Comparison of ENCODE assay signal across 12 cellular contexts in genomic region chr14:73739174-73739898, GRCh38. TPM values are rescaled to one million over a fixed set of nuclear protein-coding genes. Genes with fewer than 3 reads are reported as not detected.
DNase-seq lines count a peak whose midpoint lies in the region; ATAC-seq, FAIRE-seq and TF ChIP-seq lines count a peak whose summit lies in the region.
"Had no signal": no experiment of that assay in that cellular context is flagged by ENCODE, and none has a peak within 500 bp of the region (broad histone marks: within the 10 kb centered on the region; RNA-seq: fewer than 3 reads in every experiment).

No MANE protein-coding gene starts in this region.

- WGBS in right lobe of liver (ENCODE audit: insufficient coverage, low coverage, low lambda C conversion rate, missing lambda C conversion rate): 67% methylated on average over 3 of the region's 21 CpGs

- TF ChIP-seq CTCF in ascending aorta (IDR thresholded peaks at IDR 0.05) (no peak), right lobe of liver (IDR thresholded peaks at IDR 0.05) (no peak), GM10266 (IDR thresholded peaks at IDR 0.05; ENCODE audit: control insufficient read depth, insufficient read depth, low read depth, missing control alignments) (no peak)

- FAIRE-seq in HTR-8/SVneo (lab: Jason Lieb, UNC): peak; percentile 64

- DNase-seq in HTR-8/SVneo (ENCODE audit: insufficient read length, low spot score): no peak
- DNase-seq in ascending aorta (ENCODE audit: low spot score in 2 of 2): no peak
- DNase-seq in right lobe of liver: peak in 2 of 3 donors; percentile 47 to 53
- no peak for DNase-seq in stimulated activated naive B cell treated with anti-CD40 and anti-IgM and Interleukin-4, amounts not matched to agents 10 μg/mL and 1 μg/mL and 100 μg/mL, for 72 hours
- DNase-seq in GM03348 (ENCODE audit: low spot score): no peak
- DNase-seq in DMS53 treated with DMSO at 0.1 percent for 48 hours (lab: John Stamatoyannopoulos, UW; ENCODE audit: unreplicated experiment): no peak
- DNase-seq in GM10266 (ENCODE audit: extremely low spot score): no peak
- DNase-seq in Ammon's horn (ENCODE audit: low spot score): no peak
- DNase-seq: aorta; NCI-H446 treated with DMSO at 0.1 percent for 48 hours; stimulated activated CD8-positive, alpha-beta memory T cell treated with anti-CD3 and anti-CD28 coated beads, Interleukin-4, amount 100 ng/mL, for 48 hours had no signal

- H3K4me1 ChIP-seq in ascending aorta: peaks cover 38 to 57% of the 10 kb centered on the region in 2 donors
- peaks cover 2 to 43% (median 27%) of the 10 kb centered on the region in 4 donors for H3K4me1 ChIP-seq in right lobe of liver

- H3K27ac ChIP-seq in ascending aorta: peak overlapping the region; percentile 91 to 98
- H3K27ac ChIP-seq in right lobe of liver: no peak overlapping the region
- H3K27ac ChIP-seq: KMS-11 had no signal

- H3K9me3 ChIP-seq in ascending aorta: no peaks in the 10 kb centered on the region
- no peaks in the 10 kb centered on the region for H3K9me3 ChIP-seq in right lobe of liver

- H3K36me3 ChIP-seq in ascending aorta: peaks cover 38 to 42% of the 10 kb centered on the region in 2 donors
- peaks cover 11 to 28% (median 18%) of the 10 kb centered on the region in 4 donors for H3K36me3 ChIP-seq in right lobe of liver

- H3K4me3 Mint-ChIP-seq in stimulated activated naive B cell treated with anti-CD40 and anti-IgM and Interleukin-4, amounts not matched to agents 10 μg/mL and 1 μg/mL and 100 μg/mL, for 72 hours: no peak overlapping the region

- TF ChIP-seq POLR2A in right lobe of liver (IDR thresholded peaks at IDR 0.05): no peak

- H3K4me1 Mint-ChIP-seq in stimulated activated naive B cell treated with anti-CD40 and anti-IgM and Interleukin-4, amounts not matched to agents 10 μg/mL and 1 μg/mL and 100 μg/mL, for 72 hours: peaks cover 47 to 56% of the 10 kb centered on the region in 2 donors

- peak overlapping the region; percentile 87 for H3K27ac Mint-ChIP-seq in stimulated activated naive B cell treated with anti-CD40 and anti-IgM and Interleukin-4, amounts not matched to agents 10 μg/mL and 1 μg/mL and 100 μg/mL, for 72 hours

- H3K4me3 ChIP-seq in ascending aorta: no peak overlapping the region
- no peak overlapping the region for H3K4me3 ChIP-seq in right lobe of liver

- intact Hi-C loops in ascending aorta (cut with DNase I) (no loop called here), right lobe of liver (cut with DNase I) (no loop called here)

- peaks cover 29 to 34% of the 10 kb centered on the region in 2 donors for H3K36me3 Mint-ChIP-seq in stimulated activated naive B cell treated with anti-CD40 and anti-IgM and Interleukin-4, amounts not matched to agents 10 μg/mL and 1 μg/mL and 100 μg/mL, for 72 hours

- no peaks in the 10 kb centered on the region for H3K27me3 ChIP-seq in ascending aorta
- H3K27me3 ChIP-seq in right lobe of liver: no peaks in the 10 kb centered on the region

- no peaks in the 10 kb centered on the region for H3K27me3 Mint-ChIP-seq in stimulated activated naive B cell treated with anti-CD40 and anti-IgM and Interleukin-4, amounts not matched to agents 10 μg/mL and 1 μg/mL and 100 μg/mL, for 72 hours

- no peaks in the 10 kb centered on the region for H3K9me3 Mint-ChIP-seq in stimulated activated naive B cell treated with anti-CD40 and anti-IgM and Interleukin-4, amounts not matched to agents 10 μg/mL and 1 μg/mL and 100 μg/mL, for 72 hours

- ATAC-seq in right lobe of liver: no peak
- no peak for ATAC-seq in stimulated activated naive B cell treated with anti-CD40 and anti-IgM and Interleukin-4, amounts not matched to agents 10 μg/mL and 1 μg/mL and 100 μg/mL, for 72 hours (replicated peaks)

RNA-seq across cellular contexts. Expression of gene PNMA1, which starts 25.2 kb away (rescaled TPM):
- total RNA-seq in ascending aorta (30.2 TPM), right lobe of liver (1 to 10 TPM; 1.7 to 7.6 (median 3.7) TPM)

Comparison
In these comparisons a context has a peak if more than half of its experiments do, and no peak if none do; other contexts are left out.
1. DNase-seq: peak in right lobe of liver (2 of 3); none in HTR-8/SVneo (single experiment), ascending aorta (0 of 2), stimulated activated naive B cell treated with anti-CD40 and anti-IgM and Interleukin-4, amounts not matched to agents 10 μg/mL and 1 μg/mL and 100 μg/mL, for 72 hours (single experiment), GM03348 (single experiment), DMS53 treated with DMSO at 0.1 percent for 48 hours (single experiment), GM10266 (single experiment) and Ammon's horn (single experiment).
2. H3K27ac ChIP-seq: peak in ascending aorta (2 of 2); none in right lobe of liver (0 of 3).